8 cellular contexts compared by ENCODE assay signal in the genomic region with DNA sequence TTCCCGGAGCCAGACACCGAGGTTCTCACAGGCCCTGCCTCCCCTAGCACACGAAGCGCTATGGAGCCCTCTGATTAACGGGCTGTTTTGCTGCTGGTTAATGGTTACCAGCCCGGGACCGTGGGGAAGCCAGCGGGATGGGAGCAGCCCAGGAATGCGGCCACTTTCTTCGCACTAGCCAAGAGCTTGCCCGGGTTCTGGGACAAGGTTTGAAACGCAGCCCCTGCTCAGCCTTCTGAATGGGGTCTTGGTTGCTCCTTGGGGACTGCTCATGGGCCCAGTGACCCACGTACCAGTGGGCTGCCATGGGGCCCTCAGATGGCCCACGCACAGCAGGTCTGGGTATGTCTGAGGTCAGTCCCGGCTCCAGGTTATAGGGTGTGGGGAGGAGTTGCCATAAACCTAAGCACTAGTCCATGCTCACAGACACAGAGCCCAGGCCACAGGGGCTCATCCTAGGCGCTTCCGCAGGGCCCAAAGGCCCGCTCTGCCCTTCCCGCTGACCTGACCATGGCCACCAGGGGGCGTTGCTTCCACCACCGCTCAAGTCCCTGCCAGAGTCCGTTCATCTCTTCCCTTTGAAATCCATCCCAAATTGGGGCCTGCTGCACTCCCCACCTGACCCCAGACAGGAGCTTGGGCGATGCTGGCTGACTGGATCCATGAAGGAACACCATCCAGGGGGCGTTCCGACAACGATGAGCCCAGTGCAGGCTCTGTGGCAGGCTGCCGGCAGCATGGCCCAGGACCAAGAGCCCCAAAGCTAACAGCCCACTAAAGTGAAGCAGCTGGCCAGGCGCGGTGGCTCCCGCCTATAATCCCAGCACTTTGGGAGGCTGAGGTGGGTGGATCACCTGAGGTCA. TPM values are rescaled to one million over a fixed set of nuclear protein-coding genes. Genes with fewer than 3 reads are reported as not detected.
DNase-seq lines count a peak whose midpoint lies in the region; ATAC-seq and TF ChIP-seq lines count a peak whose summit lies in the region.

No MANE protein-coding gene starts in this region.

- H3K4me3 Mint-ChIP-seq in effector memory CD8-positive, alpha-beta T cell, result peak overlapping the region in 1 of 2 donors; percentile 63
- no peak overlapping the region for H3K4me3 Mint-ChIP-seq in stimulated activated effector memory CD8-positive, alpha-beta T cell treated with anti-CD3 and anti-CD28 coated beads, Interleukin-12 subunit alpha, Interleukin-12 subunit beta, amount 100 ng/mL, for 72 hours

- no peaks in the 10 kb centered on the region for H3K27me3 Mint-ChIP-seq in effector memory CD8-positive, alpha-beta T cell

- H3K9ac ChIP-seq in mesendoderm (ENCODE audit: low read length), result no peak overlapping the region

- no peak overlapping the region for H3K56ac ChIP-seq in mesendoderm (ENCODE audit: low read length)

- H3K79me1 ChIP-seq in mesendoderm (ENCODE audit: low read length), result peaks cover 5% of the 10 kb centered on the region

- peak overlapping the region; percentile 41 to 76 for H3K27ac Mint-ChIP-seq in effector memory CD8-positive, alpha-beta T cell
- H3K27ac Mint-ChIP-seq in stimulated activated effector memory CD8-positive, alpha-beta T cell treated with anti-CD3 and anti-CD28 coated beads, Interleukin-12 subunit alpha, Interleukin-12 subunit beta, amount 100 ng/mL, for 72 hours, result peak overlapping the region; percentile 62

- no peak overlapping the region for H2BK5ac ChIP-seq in mesendoderm (ENCODE audit: low read length)

- DNase-seq in GM10266 (ENCODE audit: extremely low spot score), result peak; percentile 64
- peak; percentile 42 for DNase-seq in NCI-H1105 (lab: John Stamatoyannopoulos, UW)
- peak; percentile 49 to 56 for DNase-seq in activated CD4-positive, alpha-beta T cell treated with anti-CD3 and anti-CD28 coated beads, Interleukin-2, amount 50 U/mL, for 4 hours
- DNase-seq in effector memory CD8-positive, alpha-beta T cell, result peak; percentile 50 to 55 (median 53)
- DNase-seq in mesendoderm, result peak; percentile 82
- DNase-seq in stimulated activated effector memory CD8-positive, alpha-beta T cell treated with anti-CD3 and anti-CD28 coated beads, Interleukin-12 subunit alpha, Interleukin-12 subunit beta, amount 100 ng/mL, for 72 hours (ENCODE audit: low spot score in 2 of 2), result peak; percentile 56 to 83
- no peak for DNase-seq in cerebellar nuclear complex (lab: John Stamatoyannopoulos, UW)
- no peak for DNase-seq in amniotic stem cell (lab: John Stamatoyannopoulos, UW)

- no peak overlapping the region for H2AK5ac ChIP-seq in mesendoderm (ENCODE audit: low read length)

- H3K4me1 ChIP-seq in mesendoderm (ENCODE audit: control insufficient read depth, low read depth, low read length), result no peaks in the 10 kb centered on the region

- peaks cover 48 to 50% of the 10 kb centered on the region in 2 donors for H3K4me1 Mint-ChIP-seq in effector memory CD8-positive, alpha-beta T cell (ENCODE audit: low read depth in 2 of 2)
- H3K4me1 Mint-ChIP-seq in stimulated activated effector memory CD8-positive, alpha-beta T cell treated with anti-CD3 and anti-CD28 coated beads, Interleukin-12 subunit alpha, Interleukin-12 subunit beta, amount 100 ng/mL, for 72 hours, result peaks cover 63% of the 10 kb centered on the region

- no peak overlapping the region for H4K8ac ChIP-seq in mesendoderm (ENCODE audit: low read depth, low read length)

- H2BK15ac ChIP-seq in mesendoderm (replicated peaks; ENCODE audit: low read depth), result no peak overlapping the region

- H3K27ac ChIP-seq in mesendoderm (ENCODE audit: low read depth, low read length), result no peak overlapping the region

- no peak overlapping the region for H3K4me3 ChIP-seq in mesendoderm (ENCODE audit: low read length)

- no peaks in the 10 kb centered on the region for H3K9me3 Mint-ChIP-seq in effector memory CD8-positive, alpha-beta T cell
- H3K9me3 Mint-ChIP-seq in stimulated activated effector memory CD8-positive, alpha-beta T cell treated with anti-CD3 and anti-CD28 coated beads, Interleukin-12 subunit alpha, Interleukin-12 subunit beta, amount 100 ng/mL, for 72 hours, result no peaks in the 10 kb centered on the region

- no peaks in the 10 kb centered on the region for H3K36me3 ChIP-seq in mesendoderm (ENCODE audit: control insufficient read depth, insufficient read depth, low read length)

- H3K36me3 Mint-ChIP-seq in effector memory CD8-positive, alpha-beta T cell (ENCODE audit: insufficient read depth), result peaks cover 93% of the 10 kb centered on the region
- H3K36me3 Mint-ChIP-seq in stimulated activated effector memory CD8-positive, alpha-beta T cell treated with anti-CD3 and anti-CD28 coated beads, Interleukin-12 subunit alpha, Interleukin-12 subunit beta, amount 100 ng/mL, for 72 hours, result peaks cover 62% of the 10 kb centered on the region

- H2BK120ac ChIP-seq in mesendoderm (ENCODE audit: low read depth, low read length), result no peak overlapping the region

- no peak overlapping the region for H3K18ac ChIP-seq in mesendoderm (ENCODE audit: low read length)

- H3K27me3 ChIP-seq in mesendoderm (ENCODE audit: insufficient read depth, low read length, poor library complexity), result no peaks in the 10 kb centered on the region

- peak; percentile 64 for TF ChIP-seq CTCF in GM10266 (IDR thresholded peaks at IDR 0.05; ENCODE audit: control insufficient read depth, insufficient read depth, low read depth, missing control alignments)

- no peak overlapping the region for H3K4ac ChIP-seq in mesendoderm (ENCODE audit: low read depth, low read length)

- no peak overlapping the region for H4K5ac ChIP-seq in mesendoderm (ENCODE audit: low read length)

- no peak overlapping the region for H3K23ac ChIP-seq in mesendoderm (ENCODE audit: low read length)

- H3K79me2 ChIP-seq in mesendoderm (ENCODE audit: control insufficient read depth, insufficient read depth, low read length), result no peaks in the 10 kb centered on the region

- WGBS in mesendoderm (ENCODE audit: extremely low coverage, insufficient coverage, low lambda C conversion rate), result no CpG with 5 or more reads among the region's 30 CpGs

- H3K4me2 ChIP-seq in mesendoderm (ENCODE audit: low read length), result no peak overlapping the region

- peak; percentile 45 for ATAC-seq in effector memory CD8-positive, alpha-beta T cell (replicated peaks)
- peak; percentile 52 for ATAC-seq in stimulated activated effector memory CD8-positive, alpha-beta T cell treated with anti-CD3 and anti-CD28 coated beads, Interleukin-12 subunit alpha, Interleukin-12 subunit beta, amount 100 ng/mL, for 72 hours

RNA-seq across cellular contexts. Expression of gene ISYNA1, which starts 31.5 kb away (rescaled TPM):
- 76.6 TPM for polyA plus RNA-seq in mesendoderm (2013, experiment 1 of 2)
- polyA plus RNA-seq in mesendoderm (2013, experiment 2 of 2), result 79.2 TPM

RNA-seq across cellular contexts. Expression of gene SSBP4, which starts 50.3 kb away (rescaled TPM):
- polyA plus RNA-seq in mesendoderm (2013, experiment 1 of 2), result 35.0 TPM
- polyA plus RNA-seq in mesendoderm (2013, experiment 2 of 2), result 35.5 TPM

RNA-seq across cellular contexts. Expression of gene ELL, which starts 52.4 kb away (rescaled TPM):
- 9.6 TPM for polyA plus RNA-seq in mesendoderm (2013, experiment 1 of 2)
- 9.3 TPM for polyA plus RNA-seq in mesendoderm (2013, experiment 2 of 2)

Comparison
In these comparisons a context has a peak if more than half of its experiments do, and no peak if none do; other contexts are left out.
1. DNase-seq: peak in GM10266 (single experiment), NCI-H1105 (single experiment), activated CD4-positive, alpha-beta T cell treated with anti-CD3 and anti-CD28 coated beads, Interleukin-2, amount 50 U/mL, for 4 hours (2 of 2), effector memory CD8-positive, alpha-beta T cell (3 of 3), mesendoderm (single experiment) and stimulated activated effector memory CD8-positive, alpha-beta T cell treated with anti-CD3 and anti-CD28 coated beads, Interleukin-12 subunit alpha, Interleukin-12 subunit beta, amount 100 ng/mL, for 72 hours (2 of 2); none in cerebellar nuclear complex (0 of 2) and amniotic stem cell (single experiment).